ENCODE assay signal across 1 cellular context in genomic region chr11:9565822-9566560, GRCh38.
TF ChIP-seq lines count a peak whose summit lies in the region.

No MANE protein-coding gene starts in this region.

TF ChIP-seq in HepG2, 621 proteins besides CTCF, POLR2A, EP300 and RAD21 (continued from another document and continues in another):
- TF ChIP-seq, protein P1, sequence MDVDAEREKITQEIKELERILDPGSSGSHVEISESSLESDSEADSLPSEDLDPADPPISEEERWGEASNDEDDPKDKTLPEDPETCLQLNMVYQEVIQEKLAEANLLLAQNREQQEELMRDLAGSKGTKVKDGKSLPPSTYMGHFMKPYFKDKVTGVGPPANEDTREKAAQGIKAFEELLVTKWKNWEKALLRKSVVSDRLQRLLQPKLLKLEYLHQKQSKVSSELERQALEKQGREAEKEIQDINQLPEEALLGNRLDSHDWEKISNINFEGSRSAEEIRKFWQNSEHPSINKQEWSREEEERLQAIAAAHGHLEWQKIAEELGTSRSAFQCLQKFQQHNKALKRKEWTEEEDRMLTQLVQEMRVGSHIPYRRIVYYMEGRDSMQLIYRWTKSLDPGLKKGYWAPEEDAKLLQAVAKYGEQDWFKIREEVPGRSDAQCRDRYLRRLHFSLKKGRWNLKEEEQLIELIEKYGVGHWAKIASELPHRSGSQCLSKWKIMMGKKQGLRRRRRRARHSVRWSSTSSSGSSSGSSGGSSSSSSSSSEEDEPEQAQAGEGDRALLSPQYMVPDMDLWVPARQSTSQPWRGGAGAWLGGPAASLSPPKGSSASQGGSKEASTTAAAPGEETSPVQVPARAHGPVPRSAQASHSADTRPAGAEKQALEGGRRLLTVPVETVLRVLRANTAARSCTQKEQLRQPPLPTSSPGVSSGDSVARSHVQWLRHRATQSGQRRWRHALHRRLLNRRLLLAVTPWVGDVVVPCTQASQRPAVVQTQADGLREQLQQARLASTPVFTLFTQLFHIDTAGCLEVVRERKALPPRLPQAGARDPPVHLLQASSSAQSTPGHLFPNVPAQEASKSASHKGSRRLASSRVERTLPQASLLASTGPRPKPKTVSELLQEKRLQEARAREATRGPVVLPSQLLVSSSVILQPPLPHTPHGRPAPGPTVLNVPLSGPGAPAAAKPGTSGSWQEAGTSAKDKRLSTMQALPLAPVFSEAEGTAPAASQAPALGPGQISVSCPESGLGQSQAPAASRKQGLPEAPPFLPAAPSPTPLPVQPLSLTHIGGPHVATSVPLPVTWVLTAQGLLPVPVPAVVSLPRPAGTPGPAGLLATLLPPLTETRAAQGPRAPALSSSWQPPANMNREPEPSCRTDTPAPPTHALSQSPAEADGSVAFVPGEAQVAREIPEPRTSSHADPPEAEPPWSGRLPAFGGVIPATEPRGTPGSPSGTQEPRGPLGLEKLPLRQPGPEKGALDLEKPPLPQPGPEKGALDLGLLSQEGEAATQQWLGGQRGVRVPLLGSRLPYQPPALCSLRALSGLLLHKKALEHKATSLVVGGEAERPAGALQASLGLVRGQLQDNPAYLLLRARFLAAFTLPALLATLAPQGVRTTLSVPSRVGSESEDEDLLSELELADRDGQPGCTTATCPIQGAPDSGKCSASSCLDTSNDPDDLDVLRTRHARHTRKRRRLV (CRISPR knock-in tag; IDR thresholded peaks at IDR 0.05), result no peak
- TF ChIP-seq ISL2 (CRISPR knock-in tag; IDR thresholded peaks at IDR 0.05) (0 out of 2 replicates have a peak, but pooled peaks have one; percentile 39), ZNF335 (CRISPR knock-in tag; IDR thresholded peaks at IDR 0.05) (no peak), SPEN (CRISPR knock-in tag; IDR thresholded peaks at IDR 0.05; ENCODE audit: low read depth) (peak; percentile 43; the same call in 1 of the 2 replicates), ZNF792 (CRISPR knock-in tag; IDR thresholded peaks at IDR 0.05) (0 out of 2 replicates have a peak, but pooled peaks have one; percentile 57), KDM3A (CRISPR knock-in tag; IDR thresholded peaks at IDR 0.05; ENCODE audit: low read depth) (0 out of 2 replicates have a peak, but pooled peaks have one; percentile 41), HDAC6 (IDR thresholded peaks at IDR 0.05; ENCODE audit: low read depth, low read length) (no peak), ZNF546 (CRISPR knock-in tag; conservative IDR thresholded peaks at IDR 0.05) (no peak), CBX1 (IDR thresholded peaks at IDR 0.05; ENCODE audit: low read depth) (no peak), NR2F6 (IDR thresholded peaks at IDR 0.05) (peak; percentile 38; the same call in 1 of the 2 replicates), NR2F6 (CRISPR knock-in tag; IDR thresholded peaks at IDR 0.05) (peak; percentile 42; the same call in 1 of the 2 replicates), SNAI1 (CRISPR knock-in tag; IDR thresholded peaks at IDR 0.05; ENCODE audit: borderline replicate concordance) (no peak), ZNF331 (CRISPR knock-in tag; IDR thresholded peaks at IDR 0.05) (peak; percentile 85; the same call in 1 of the 2 replicates), MNT (IDR thresholded peaks at IDR 0.05) (peak; percentile 66), NFKBIZ (CRISPR knock-in tag; IDR thresholded peaks at IDR 0.05) (peak; percentile 64; the same call in 1 of the 2 replicates), ZNF205 (CRISPR knock-in tag; IDR thresholded peaks at IDR 0.05) (0 out of 2 replicates have a peak, but pooled peaks have one; percentile 43), GZF1 (CRISPR knock-in tag; IDR thresholded peaks at IDR 0.05) (no peak), CREM (IDR thresholded peaks at IDR 0.05) (peak; percentile 52; the same call in 1 of the 2 replicates), CREM (CRISPR knock-in tag; IDR thresholded peaks at IDR 0.05) (no peak), GRHL1 (CRISPR knock-in tag; conservative IDR thresholded peaks at IDR 0.05) (no peak), FOXP1 (IDR thresholded peaks at IDR 0.05) (peak; percentile 55; the same call in 1 of the 2 replicates), FOXP1 (CRISPR knock-in tag; IDR thresholded peaks at IDR 0.05) (peak; percentile 82), ZNF878 (CRISPR knock-in tag; IDR thresholded peaks at IDR 0.05) (peak; percentile 74), ZNF382 (CRISPR knock-in tag; IDR thresholded peaks at IDR 0.05; ENCODE audit: borderline replicate concordance) (peak; percentile 34; the same call in 1 of the 2 replicates), EEA1 (CRISPR knock-in tag; IDR thresholded peaks at IDR 0.05; ENCODE audit: borderline replicate concordance) (no peak), TBX2 (CRISPR knock-in tag; IDR thresholded peaks at IDR 0.05; ENCODE audit: borderline replicate concordance) (peak; percentile 83), MZF1 (CRISPR knock-in tag; IDR thresholded peaks at IDR 0.05; ENCODE audit: borderline replicate concordance) (no peak), HMGXB3 (CRISPR knock-in tag; IDR thresholded peaks at IDR 0.05; ENCODE audit: borderline replicate concordance) (peak; percentile 45; the same call in 1 of the 2 replicates), ATF1 (CRISPR knock-in tag; IDR thresholded peaks at IDR 0.05) (peak; percentile 26; the same call in 1 of the 2 replicates), HOXA5 (CRISPR knock-in tag; IDR thresholded peaks at IDR 0.05) (no peak; the same call in 1 of the 2 replicates), ZNF672 (CRISPR knock-in tag; IDR thresholded peaks at IDR 0.05) (no peak), ZNF674 (CRISPR knock-in tag; IDR thresholded peaks at IDR 0.05; ENCODE audit: low read depth) (no peak), ZFX (CRISPR knock-in tag; IDR thresholded peaks at IDR 0.05; ENCODE audit: low read depth) (0 out of 2 replicates have a peak, but pooled peaks have one; percentile 27), AHR (CRISPR knock-in tag; IDR thresholded peaks at IDR 0.05) (no peak), SKI (IDR thresholded peaks at IDR 0.05; ENCODE audit: partially characterized antibody) (peak; percentile 21), ZNF879 (CRISPR knock-in tag; IDR thresholded peaks at IDR 0.05) (no peak), ZNF329 (CRISPR knock-in tag; IDR thresholded peaks at IDR 0.05; ENCODE audit: low read depth) (no peak), MIER3 (CRISPR knock-in tag; IDR thresholded peaks at IDR 0.05; ENCODE audit: borderline replicate concordance) (peak; percentile 87; the same call in 1 of the 2 replicates), ZFP36 (IDR thresholded peaks at IDR 0.05; ENCODE audit: borderline replicate concordance, low read depth, low read length, partially characterized antibody) (no peak), ELF4 (CRISPR knock-in tag; IDR thresholded peaks at IDR 0.05; ENCODE audit: borderline replicate concordance) (no peak)
- TF ChIP-seq, protein P2, sequence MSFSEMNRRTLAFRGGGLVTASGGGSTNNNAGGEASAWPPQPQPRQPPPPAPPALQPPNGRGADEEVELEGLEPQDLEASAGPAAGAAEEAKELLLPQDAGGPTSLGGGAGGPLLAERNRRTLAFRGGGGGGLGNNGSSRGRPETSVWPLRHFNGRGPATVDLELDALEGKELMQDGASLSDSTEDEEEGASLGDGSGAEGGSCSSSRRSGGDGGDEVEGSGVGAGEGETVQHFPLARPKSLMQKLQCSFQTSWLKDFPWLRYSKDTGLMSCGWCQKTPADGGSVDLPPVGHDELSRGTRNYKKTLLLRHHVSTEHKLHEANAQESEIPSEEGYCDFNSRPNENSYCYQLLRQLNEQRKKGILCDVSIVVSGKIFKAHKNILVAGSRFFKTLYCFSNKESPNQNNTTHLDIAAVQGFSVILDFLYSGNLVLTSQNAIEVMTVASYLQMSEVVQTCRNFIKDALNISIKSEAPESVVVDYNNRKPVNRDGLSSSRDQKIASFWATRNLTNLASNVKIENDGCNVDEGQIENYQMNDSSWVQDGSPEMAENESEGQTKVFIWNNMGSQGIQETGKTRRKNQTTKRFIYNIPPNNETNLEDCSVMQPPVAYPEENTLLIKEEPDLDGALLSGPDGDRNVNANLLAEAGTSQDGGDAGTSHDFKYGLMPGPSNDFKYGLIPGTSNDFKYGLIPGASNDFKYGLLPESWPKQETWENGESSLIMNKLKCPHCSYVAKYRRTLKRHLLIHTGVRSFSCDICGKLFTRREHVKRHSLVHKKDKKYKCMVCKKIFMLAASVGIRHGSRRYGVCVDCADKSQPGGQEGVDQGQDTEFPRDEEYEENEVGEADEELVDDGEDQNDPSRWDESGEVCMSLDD (CRISPR knock-in tag; IDR thresholded peaks at IDR 0.05; ENCODE audit: borderline replicate concordance), result no peak
- TF ChIP-seq, protein P3, sequence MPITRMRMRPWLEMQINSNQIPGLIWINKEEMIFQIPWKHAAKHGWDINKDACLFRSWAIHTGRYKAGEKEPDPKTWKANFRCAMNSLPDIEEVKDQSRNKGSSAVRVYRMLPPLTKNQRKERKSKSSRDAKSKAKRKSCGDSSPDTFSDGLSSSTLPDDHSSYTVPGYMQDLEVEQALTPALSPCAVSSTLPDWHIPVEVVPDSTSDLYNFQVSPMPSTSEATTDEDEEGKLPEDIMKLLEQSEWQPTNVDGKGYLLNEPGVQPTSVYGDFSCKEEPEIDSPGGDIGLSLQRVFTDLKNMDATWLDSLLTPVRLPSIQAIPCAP (CRISPR knock-in tag; IDR thresholded peaks at IDR 0.05; ENCODE audit: low read depth), result 0 out of 2 replicates have a peak, but pooled peaks have one; percentile 43
- TF ChIP-seq, protein P4, sequence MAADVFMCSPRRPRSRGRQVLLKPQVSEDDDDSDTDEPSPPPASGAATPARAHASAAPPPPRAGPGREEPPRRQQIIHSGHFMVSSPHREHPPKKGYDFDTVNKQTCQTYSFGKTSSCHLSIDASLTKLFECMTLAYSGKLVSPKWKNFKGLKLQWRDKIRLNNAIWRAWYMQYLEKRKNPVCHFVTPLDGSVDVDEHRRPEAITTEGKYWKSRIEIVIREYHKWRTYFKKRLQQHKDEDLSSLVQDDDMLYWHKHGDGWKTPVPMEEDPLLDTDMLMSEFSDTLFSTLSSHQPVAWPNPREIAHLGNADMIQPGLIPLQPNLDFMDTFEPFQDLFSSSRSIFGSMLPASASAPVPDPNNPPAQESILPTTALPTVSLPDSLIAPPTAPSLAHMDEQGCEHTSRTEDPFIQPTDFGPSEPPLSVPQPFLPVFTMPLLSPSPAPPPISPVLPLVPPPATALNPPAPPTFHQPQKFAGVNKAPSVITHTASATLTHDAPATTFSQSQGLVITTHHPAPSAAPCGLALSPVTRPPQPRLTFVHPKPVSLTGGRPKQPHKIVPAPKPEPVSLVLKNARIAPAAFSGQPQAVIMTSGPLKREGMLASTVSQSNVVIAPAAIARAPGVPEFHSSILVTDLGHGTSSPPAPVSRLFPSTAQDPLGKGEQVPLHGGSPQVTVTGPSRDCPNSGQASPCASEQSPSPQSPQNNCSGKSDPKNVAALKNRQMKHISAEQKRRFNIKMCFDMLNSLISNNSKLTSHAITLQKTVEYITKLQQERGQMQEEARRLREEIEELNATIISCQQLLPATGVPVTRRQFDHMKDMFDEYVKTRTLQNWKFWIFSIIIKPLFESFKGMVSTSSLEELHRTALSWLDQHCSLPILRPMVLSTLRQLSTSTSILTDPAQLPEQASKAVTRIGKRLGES (CRISPR knock-in tag; IDR thresholded peaks at IDR 0.05; ENCODE audit: borderline replicate concordance), result no peak
